9 cellular contexts compared by ENCODE assay signal in the genomic region with DNA sequence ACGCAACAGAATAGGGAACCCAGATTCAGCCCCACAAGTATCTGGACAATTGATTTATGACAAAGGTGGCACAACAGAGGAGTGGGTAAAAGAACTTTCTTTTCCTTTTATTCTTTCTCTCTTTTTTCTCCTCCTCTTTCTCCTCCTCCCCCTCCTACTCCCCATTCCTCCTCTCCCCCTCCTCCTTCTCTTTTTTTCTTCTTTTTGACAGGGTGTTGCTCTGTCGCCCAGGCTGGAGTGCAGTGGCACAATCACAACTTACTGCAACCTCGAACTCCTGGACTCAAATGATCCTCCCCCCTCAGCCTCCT. TPM values are rescaled to one million over a fixed set of nuclear protein-coding genes. Genes with fewer than 3 reads are reported as not detected.
DNase-seq lines count a peak whose midpoint lies in the region; ATAC-seq and TF ChIP-seq lines count a peak whose summit lies in the region.
"Had no signal": no experiment of that assay in that cellular context is flagged by ENCODE, and none has a peak within 500 bp of the region (broad histone marks: within the 10 kb centered on the region; RNA-seq: fewer than 3 reads in every experiment).

No MANE protein-coding gene starts in this region.

- CTCF ChIA-PET in activated B cell treated with CpG ODN at 0.5 μM for 24 hours (lab: Charles Lee), result interaction anchor here (1.5 to 6.2 kb wide), 4 partner anchors 14 to 31 kb away, joined by 3 to 91 read pairs (median 42); no protein-coding TSS in a partner anchor

- H3K9ac ChIP-seq in iPS-18a (ENCODE audit: low read length) (no peak overlapping the region), stomach smooth muscle (ENCODE audit: low read length in 2 of 2) (no peak overlapping the region)

- H3K9me3 Mint-ChIP-seq in activated CD4-positive, alpha-beta T cell treated with anti-CD3 and anti-CD28 coated beads, Interleukin-2, amount 10 ng/mL, durations not matched to agents 24 days and 14 days, result no peaks in the 10 kb centered on the region
- no peaks in the 10 kb centered on the region for H3K9me3 Mint-ChIP-seq in activated B cell treated with CpG ODN at 0.5 μM for 24 hours

- no peak overlapping the region for H3K27ac ChIP-seq in iPS-18a (ENCODE audit: low read length)
- peak overlapping the region; percentile 98 for H3K27ac ChIP-seq in stomach smooth muscle (ENCODE audit: low read length)

- POLR2A ChIA-PET in activated B cell treated with CpG ODN at 0.5 μM for 24 hours (lab: Charles Lee), result interaction anchor here (0.7 to 5.8 kb wide), 7 partner anchors 20 to 1986 kb away, joined by 4 to 259 read pairs (median 7); a partner anchor contains a TSS

- H3K4me1 ChIP-seq in iPS-18a (ENCODE audit: control insufficient read depth, low read depth, low read length) (peaks cover 6% of the 10 kb centered on the region), stomach smooth muscle (ENCODE audit: control insufficient read depth, insufficient read depth, low read length) (peaks cover 12% of the 10 kb centered on the region)

- intact Hi-C loops in activated CD4-positive, alpha-beta T cell treated with anti-CD3 and anti-CD28 coated beads, Interleukin-2, amount 10 ng/mL, durations not matched to agents 24 days and 14 days (cut with micrococcal nuclease), result loop anchor here (5.0 kb wide), 1 partner anchor 148 kb away; no protein-coding TSS in a partner anchor
- intact Hi-C loops in activated B cell treated with CpG ODN at 0.5 μM for 24 hours (cut with micrococcal nuclease), result loop anchor here (1.0 to 10.0 kb wide), 7 partner anchors 19 to 1989 kb away; a partner anchor contains a TSS

- H3K27me3 ChIP-seq in iPS-18a (ENCODE audit: control insufficient read depth, insufficient read depth, low read length), result no peaks in the 10 kb centered on the region
- H3K27me3 ChIP-seq in stomach smooth muscle (ENCODE audit: control insufficient read depth in 1 of 2, insufficient read depth in 2 of 2, low read length in 2 of 2), result no peaks in the 10 kb centered on the region

- no peak for TF ChIP-seq CTCF in activated B cell treated with CpG ODN at 0.5 μM for 24 hours (IDR thresholded peaks at IDR 0.05)

- H3K36me3 ChIP-seq in iPS-18a (ENCODE audit: control insufficient read depth, low read depth, low read length) (no peaks in the 10 kb centered on the region), stomach smooth muscle (ENCODE audit: control insufficient read depth in 2 of 2, insufficient read depth in 2 of 2, low read length in 2 of 2) (no peaks in the 10 kb centered on the region)

- ATAC-seq in activated B cell treated with CpG ODN at 0.5 μM for 24 hours (ENCODE audit: low read depth), result no peak

- peak overlapping the region; percentile 97 for H3K4me3 ChIP-seq in iPS-18a (ENCODE audit: low read length)
- H3K4me3 ChIP-seq in stomach smooth muscle (ENCODE audit: low read length in 2 of 2), result peak overlapping the region in 1 of 2 donors; percentile 93

- H3K9me3 ChIP-seq in iPS-18a (ENCODE audit: control insufficient read depth, low read depth, low read length), result no peaks in the 10 kb centered on the region
- H3K9me3 ChIP-seq in stomach smooth muscle (ENCODE audit: control insufficient read depth in 2 of 2, low read length in 2 of 2), result no peaks in the 10 kb centered on the region

- no peaks in the 10 kb centered on the region for H3K27me3 Mint-ChIP-seq in activated CD4-positive, alpha-beta T cell treated with anti-CD3 and anti-CD28 coated beads, Interleukin-2, amount 10 ng/mL, durations not matched to agents 24 days and 14 days
- H3K27me3 Mint-ChIP-seq in activated B cell treated with CpG ODN at 0.5 μM for 24 hours, result peaks cover 2% of the 10 kb centered on the region

- H3K4me1 Mint-ChIP-seq in activated CD4-positive, alpha-beta T cell treated with anti-CD3 and anti-CD28 coated beads, Interleukin-2, amount 10 ng/mL, durations not matched to agents 24 days and 14 days, result peaks cover 48% of the 10 kb centered on the region
- H3K4me1 Mint-ChIP-seq in activated B cell treated with CpG ODN at 0.5 μM for 24 hours, result peaks cover 38% of the 10 kb centered on the region

- H3K4me3 Mint-ChIP-seq in activated CD4-positive, alpha-beta T cell treated with anti-CD3 and anti-CD28 coated beads, Interleukin-2, amount 10 ng/mL, durations not matched to agents 24 days and 14 days, result peak overlapping the region; percentile 95
- H3K4me3 Mint-ChIP-seq in activated B cell treated with CpG ODN at 0.5 μM for 24 hours, result peak overlapping the region; percentile 92

- peaks cover 4% of the 10 kb centered on the region for H3K36me3 Mint-ChIP-seq in activated CD4-positive, alpha-beta T cell treated with anti-CD3 and anti-CD28 coated beads, Interleukin-2, amount 10 ng/mL, durations not matched to agents 24 days and 14 days (ENCODE audit: low read depth)
- H3K36me3 Mint-ChIP-seq in activated B cell treated with CpG ODN at 0.5 μM for 24 hours (ENCODE audit: low read depth), result peaks cover 15% of the 10 kb centered on the region

- H3K27ac Mint-ChIP-seq in activated CD4-positive, alpha-beta T cell treated with anti-CD3 and anti-CD28 coated beads, Interleukin-2, amount 10 ng/mL, durations not matched to agents 24 days and 14 days, result peak overlapping the region; percentile 51
- H3K27ac Mint-ChIP-seq in activated B cell treated with CpG ODN at 0.5 μM for 24 hours, result peak overlapping the region; percentile 97

- no peak for DNase-seq in activated CD4-positive, alpha-beta T cell treated with anti-CD3 and anti-CD28 coated beads, Interleukin-2, amount 10 ng/mL, durations not matched to agents 24 days and 14 days
- no peak for DNase-seq in activated CD4-positive, alpha-beta T cell treated with anti-CD3 and anti-CD28 coated beads for 1 hour
- DNase-seq in activated B cell treated with CpG ODN at 0.5 μM for 24 hours, result no peak
- no peak for DNase-seq in NCI-H345 (lab: John Stamatoyannopoulos, UW)
- no peak for DNase-seq in pons (ENCODE audit: low spot score)
- no peak for DNase-seq in NCI-H2227 (lab: John Stamatoyannopoulos, UW; ENCODE audit: unreplicated experiment)
- DNase-seq: effector CD4-positive, alpha-beta T cell had no signal

RNA-seq across cellular contexts. Expression of a gene that starts 16.1 kb away (rescaled TPM):
- 18.2 and 19.5 TPM in 2 replicates for total RNA-seq in activated CD4-positive, alpha-beta T cell treated with anti-CD3 and anti-CD28 coated beads, Interleukin-2, amount 10 ng/mL, durations not matched to agents 24 days and 14 days
- 8.1 and 9.8 TPM in 2 replicates for total RNA-seq in activated B cell treated with CpG ODN at 0.5 μM for 24 hours

RNA-seq across cellular contexts. Expression of a gene that starts 16.3 kb away (rescaled TPM):
- total RNA-seq in activated CD4-positive, alpha-beta T cell treated with anti-CD3 and anti-CD28 coated beads, Interleukin-2, amount 10 ng/mL, durations not matched to agents 24 days and 14 days, result 27.8 and 28.4 TPM in 2 replicates
- total RNA-seq in activated B cell treated with CpG ODN at 0.5 μM for 24 hours, result 6.5 and 9.7 TPM in 2 replicates

RNA-seq across cellular contexts. Expression of a gene that starts 36.3 kb away (rescaled TPM):
- total RNA-seq in activated CD4-positive, alpha-beta T cell treated with anti-CD3 and anti-CD28 coated beads, Interleukin-2, amount 10 ng/mL, durations not matched to agents 24 days and 14 days, result 0.09 TPM in 1 of 2 replicates, not detected in the other
- total RNA-seq in activated B cell treated with CpG ODN at 0.5 μM for 24 hours, result 0.59 TPM in 1 of 2 replicates, not detected in the other
